ENCODE assay signal across 8 cellular contexts in genomic region chr14:39426605-39427004, GRCh38. TPM values are rescaled to one million over a fixed set of nuclear protein-coding genes. Genes with fewer than 3 reads are reported as not detected.
DNase-seq lines count a peak whose midpoint lies in the region; ATAC-seq and TF ChIP-seq lines count a peak whose summit lies in the region.

No MANE protein-coding gene starts in this region.

- no peak overlapping the region for H3K9ac ChIP-seq in PC-3 (ENCODE audit: low read length)
- no peak overlapping the region for H3K9ac ChIP-seq in neuronal stem cell (ENCODE audit: low read depth, low read length, poor library complexity)

- no peaks in the 10 kb centered on the region for H3K9me3 ChIP-seq in PC-3 (ENCODE audit: low read length)
- no peaks in the 10 kb centered on the region for H3K9me3 ChIP-seq in neuronal stem cell (replicated peaks in 1 of 2; ENCODE audit: control insufficient read depth in 2 of 2, insufficient read depth in 1 of 2, low read depth in 1 of 2, low read length in 2 of 2)

- H3K27ac ChIP-seq in PC-3 (ENCODE audit: low read length) (no peak overlapping the region), neuronal stem cell (replicated peaks; ENCODE audit: low read length) (no peak overlapping the region)

- no peak overlapping the region for H3K14ac ChIP-seq in neuronal stem cell (ENCODE audit: low read length)

- no peak overlapping the region for H4K91ac ChIP-seq in neuronal stem cell (ENCODE audit: low read depth, low read length, poor library complexity)

- H2BK5ac ChIP-seq in neuronal stem cell (ENCODE audit: low read length): no peak overlapping the region

- no peak overlapping the region for H3K23ac ChIP-seq in neuronal stem cell (ENCODE audit: low read depth, low read length, poor library complexity)

- H2AFZ ChIP-seq in PC-3 (ENCODE audit: low read length) (no peak overlapping the region), neuronal stem cell (ENCODE audit: low read length) (no peak overlapping the region)

- no peaks in the 10 kb centered on the region for H3K9me2 ChIP-seq in PC-3 (replicated peaks; ENCODE audit: low read length)

- H3K18ac ChIP-seq in neuronal stem cell (ENCODE audit: low read length): no peak overlapping the region

- H3K36me3 ChIP-seq in PC-3 (ENCODE audit: low read depth, low read length) (no peaks in the 10 kb centered on the region), neuronal stem cell (replicated peaks in 1 of 2; ENCODE audit: control insufficient read depth in 2 of 2, insufficient read depth in 2 of 2, low read length in 2 of 2) (no peaks in the 10 kb centered on the region)

- intact Hi-C loops in PC-3 (cut with micrococcal nuclease): loop anchor here (1.0 to 5.0 kb wide), 5 partner anchors 58 to 319 kb away; partner anchors contain the start of gene GEMIN2

- H3K4ac ChIP-seq in neuronal stem cell (ENCODE audit: low read length): no peak overlapping the region

- H2BK15ac ChIP-seq in neuronal stem cell (ENCODE audit: low read length): no peak overlapping the region

- H3K27me3 ChIP-seq in PC-3 (ENCODE audit: low read length) (no peaks in the 10 kb centered on the region), neuronal stem cell (ENCODE audit: control insufficient read depth in 3 of 3, insufficient read depth in 3 of 3, low read depth in 1 of 3, low read length in 3 of 3) (no peaks in the 10 kb centered on the region)

- DNase-seq in Ammon's horn (ENCODE audit: low spot score) (peak; percentile 44), GM12865 (ENCODE audit: low read depth) (peak; percentile 35), PC-3 (peak; percentile 60), fibroblast of peridontal ligament (ENCODE audit: extremely low read depth) (peak; percentile 75), neuronal stem cell (ENCODE audit: low spot score) (no peak)
- DNase-seq in activated CD4-positive, alpha-beta T cell treated with anti-CD3 and anti-CD28 coated beads, Interleukin-2, amount 50 U/mL, for 48 hours: no peak

- peak overlapping the region; percentile 70 for H3K4me2 ChIP-seq in PC-3 (ENCODE audit: low read length)
- no peak overlapping the region for H3K4me2 ChIP-seq in neuronal stem cell (ENCODE audit: insufficient read depth, low read length, poor library complexity, severe bottlenecking)

- no peak overlapping the region for H2BK12ac ChIP-seq in neuronal stem cell (ENCODE audit: low read length)

- no CpG with 5 or more reads among the region's 7 CpGs for WGBS in neuronal stem cell (ENCODE audit: extremely low coverage in 2 of 2, insufficient read length in 2 of 2, insufficient replicate concordance in 1 of 2), 2 donors

- ATAC-seq in PC-3 (peak; percentile 58), GM18873 (IDR thresholded peaks at IDR 0.05; ENCODE audit: low FRiP score, unreplicated experiment) (no peak), HG02678 (IDR thresholded peaks at IDR 0.05; ENCODE audit: unreplicated experiment) (no peak)

- peaks cover 10% of the 10 kb centered on the region; the same call in 1 of the 2 replicates for H4K20me1 ChIP-seq in PC-3 (ENCODE audit: low read length)

- H3K4me3 ChIP-seq in GM12865 (ENCODE audit: low read depth, low read length) (no peak overlapping the region), PC-3 (ENCODE audit: low read length) (no peak overlapping the region; the same call in 1 of the 2 replicates), neuronal stem cell (ENCODE audit: low read length in 2 of 2) (no peak overlapping the region)

- no TSS peak for BruUV-seq in PC-3 (replicated peaks; lab: Mats Ljungman, UMichigan)

- no peak overlapping the region for H2BK120ac ChIP-seq in neuronal stem cell (ENCODE audit: low read depth, low read length)

- CTCF ChIA-PET in PC-3 (lab: Charles Lee): interaction anchor here (0.6 to 0.9 kb wide), 6 partner anchors 121 to 327 kb away, joined by 3 to 10 read pairs (median 5); no protein-coding TSS in a partner anchor

- H3K79me1 ChIP-seq in neuronal stem cell (ENCODE audit: low read depth, low read length): peaks cover 6% of the 10 kb centered on the region

- no peaks in the 10 kb centered on the region for H3F3A ChIP-seq in PC-3 (ENCODE audit: low read length, unreplicated experiment)

- no peak overlapping the region for H2AK5ac ChIP-seq in neuronal stem cell (ENCODE audit: low read depth, low read length)

- H3K79me2 ChIP-seq in PC-3 (ENCODE audit: low read length): peaks cover 42% of the 10 kb centered on the region

- POLR2A ChIA-PET in PC-3 (lab: Charles Lee; ENCODE audit: unreplicated experiment): interaction anchor here (0.6 kb wide), 1 partner anchor 160 kb away, joined by 3 read pairs; no protein-coding TSS in a partner anchor

- H4K8ac ChIP-seq in neuronal stem cell (ENCODE audit: low read depth, low read length): no peak overlapping the region

- H3K4me1 ChIP-seq in PC-3 (ENCODE audit: insufficient read depth, low read length): peaks cover 24% of the 10 kb centered on the region
- H3K4me1 ChIP-seq in neuronal stem cell (ENCODE audit: control insufficient read depth in 2 of 2, insufficient read depth in 1 of 2, low read depth in 1 of 2, low read length in 2 of 2): peaks cover 6 to 12% of the 10 kb centered on the region in 2 donors

- TF ChIP-seq CTCF in GM12865 (IDR thresholded peaks at IDR 0.05; ENCODE audit: insufficient read depth, low read depth, low read length, missing control alignments) (no peak), PC-3 (conservative IDR thresholded peaks at IDR 0.05; ENCODE audit: low read depth, low read length) (peak; percentile 65)

RNA-seq across cellular contexts. Expression of gene FBXO33, which starts 5.6 kb away (rescaled TPM):
- 21.9 and 26.9 TPM in 2 replicates for total RNA-seq in PC-3 (2014; rRNA removed)
- polyA plus RNA-seq in neuronal stem cell (2013, experiment 1 of 2): 14.6 TPM
- 14.4 TPM for polyA plus RNA-seq in neuronal stem cell (2013, experiment 2 of 2)

Comparison
In these comparisons a context has a peak if more than half of its experiments do, and no peak if none do; other contexts are left out.
1. DNase-seq: peak in Ammon's horn (single experiment), GM12865 (single experiment), PC-3 (single experiment) and fibroblast of peridontal ligament (single experiment); none in neuronal stem cell (single experiment) and activated CD4-positive, alpha-beta T cell treated with anti-CD3 and anti-CD28 coated beads, Interleukin-2, amount 50 U/mL, for 48 hours (0 of 2).